In the genomic region with DNA sequence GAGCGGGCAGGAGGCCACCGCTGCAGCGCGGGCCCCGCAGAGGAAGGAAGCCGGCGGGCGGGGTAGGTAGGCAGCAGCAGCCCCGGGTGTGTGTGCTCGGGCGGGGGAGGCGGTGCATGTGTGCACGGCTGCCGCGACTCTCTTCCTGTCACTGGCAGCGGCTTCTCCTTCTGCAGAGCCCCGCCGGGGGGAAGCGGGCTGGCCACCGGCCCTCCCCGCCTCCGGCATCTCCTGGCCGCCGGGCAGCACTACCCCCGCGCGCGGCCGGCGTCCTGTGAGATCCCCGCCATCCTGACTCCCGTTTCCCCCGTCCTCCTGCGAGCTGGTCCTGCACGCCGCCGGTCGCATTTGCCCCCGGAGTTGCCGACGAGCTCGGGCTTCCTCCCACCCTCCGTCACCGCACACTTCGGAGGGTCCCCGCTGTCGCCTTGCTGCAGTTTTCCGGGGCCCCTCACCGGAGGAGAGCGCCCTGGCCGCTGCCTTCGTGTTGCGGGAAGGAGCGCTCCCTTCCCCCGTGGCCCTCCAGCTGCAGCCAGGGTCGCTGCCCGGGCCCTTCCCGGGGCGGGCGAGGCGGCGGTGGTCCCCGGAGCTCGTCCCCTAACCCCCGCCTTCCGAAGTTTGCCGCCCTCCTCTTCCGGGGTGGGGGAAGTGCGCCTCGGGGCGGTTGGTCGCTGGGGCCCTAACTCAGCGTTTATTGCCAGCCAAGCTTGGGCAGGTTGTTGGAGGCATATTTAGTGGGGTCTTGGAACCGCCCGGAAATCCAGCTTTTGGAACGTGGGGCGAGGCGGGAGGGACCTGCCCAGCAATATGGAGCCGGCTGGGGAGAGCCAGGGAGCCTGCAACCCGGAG, we compare ENCODE assay signal across 8 cellular contexts. TPM values are rescaled to one million over a fixed set of nuclear protein-coding genes. Genes with fewer than 3 reads are reported as not detected.
DNase-seq lines count a peak whose midpoint lies in the region; ATAC-seq and TF ChIP-seq lines count a peak whose summit lies in the region.

No MANE protein-coding gene starts in this region.

- TF ChIP-seq CTCF in DOHH2 (IDR thresholded peaks at IDR 0.05; ENCODE audit: low read depth, low read length, poor library complexity, severe bottlenecking): no peak
- no peak for TF ChIP-seq CTCF in right atrium auricular region (IDR thresholded peaks at IDR 0.05)
- no peak for TF ChIP-seq CTCF in gastrocnemius medialis (IDR thresholded peaks at IDR 0.05 in 4 of 5, conservative IDR thresholded peaks at IDR 0.05 in 1 of 5)

- in situ Hi-C loops in KBM-7 (cut with MboI; ENCODE audit: low pct_unique_long_range_greater_than_20kb, low sequenced_read_pairs) (no loop called here), gastrocnemius medialis (cut with MboI; ENCODE audit: low sequenced_read_pairs in 4 of 4) (loop anchor here in 1 of 4 donors (25.0 kb wide), 1 partner anchor 729 kb away; no protein-coding TSS in a partner anchor), G401 (cut with HindIII; ENCODE audit: low sequenced_read_pairs) (no loop called here)

- H3K9me2 ChIP-seq in DOHH2 (replicated peaks; ENCODE audit: control insufficient read depth, low read length): no peaks in the 10 kb centered on the region

- peaks cover 12 to 35% of the 10 kb centered on the region in 2 donors for H3K36me3 Mint-ChIP-seq in activated naive CD4-positive, alpha-beta T cell treated with anti-CD3 and anti-CD28 coated beads, Interleukin-2, amount 50 U/mL, for 72 hours

- peak; percentile 91 for DNase-seq in KBM-7
- DNase-seq in activated naive CD4-positive, alpha-beta T cell treated with anti-CD3 and anti-CD28 coated beads, Interleukin-2, amount 50 U/mL, for 72 hours (ENCODE audit: low spot score in 2 of 2): peak; percentile 59 to 67
- no peak for DNase-seq in right atrium auricular region (ENCODE audit: low spot score)
- peak; percentile 44 to 46 for DNase-seq in gastrocnemius medialis
- no peak for DNase-seq in G401 (ENCODE audit: low spot score)

- H3K27me3 ChIP-seq in DOHH2 (ENCODE audit: control insufficient read depth, low read length): no peaks in the 10 kb centered on the region
- H3K27me3 ChIP-seq in right atrium auricular region: no peaks in the 10 kb centered on the region
- no peaks in the 10 kb centered on the region for H3K27me3 ChIP-seq in gastrocnemius medialis

- peaks cover 24% of the 10 kb centered on the region for H3K4me1 ChIP-seq in DOHH2 (ENCODE audit: control insufficient read depth, low read length)
- peaks cover 0 to 29% of the 10 kb centered on the region in 2 donors for H3K4me1 ChIP-seq in right atrium auricular region
- H3K4me1 ChIP-seq in gastrocnemius medialis: peaks cover 21 to 28% of the 10 kb centered on the region in 2 donors

- peak overlapping the region; percentile 67 for H3K4me2 ChIP-seq in DOHH2 (ENCODE audit: low read length)

- 0 out of 2 replicates have a peak, but pooled peaks cover 6% of the 10 kb centered on the region for H3F3A ChIP-seq in DOHH2 (ENCODE audit: control insufficient read depth, insufficient read depth)

- H3K4me3 ChIP-seq in DOHH2 (ENCODE audit: low read length) (peak overlapping the region; percentile 83), right atrium auricular region (peak overlapping the region; percentile 93 to 96), gastrocnemius medialis (peak overlapping the region; percentile 85 to 100 (median 92))

- peak overlapping the region; percentile 89 for H3K27ac ChIP-seq in DOHH2 (ENCODE audit: low read depth, low read length)
- peak overlapping the region; percentile 95 to 98 for H3K27ac ChIP-seq in right atrium auricular region
- peak overlapping the region; percentile 94 to 98 (median 96) for H3K27ac ChIP-seq in gastrocnemius medialis

- peak; percentile 43 for ATAC-seq in GM21717 (IDR thresholded peaks at IDR 0.05; ENCODE audit: unreplicated experiment)
- ATAC-seq in SK-N-SH treated with all-trans-retinoic acid at 6 μM for 48 hours: peak; percentile 55
- ATAC-seq in activated naive CD4-positive, alpha-beta T cell treated with anti-CD3 and anti-CD28 coated beads, Interleukin-2, amount 50 U/mL, for 72 hours: peak; percentile 53 to 64
- ATAC-seq in gastrocnemius medialis: peak; percentile 38 to 41

- no peak for TF ChIP-seq POLR2A in gastrocnemius medialis (IDR thresholded peaks at IDR 0.05)

- peaks cover 0 to 11% of the 10 kb centered on the region in 2 donors for H3K9me3 Mint-ChIP-seq in activated naive CD4-positive, alpha-beta T cell treated with anti-CD3 and anti-CD28 coated beads, Interleukin-2, amount 50 U/mL, for 72 hours

- peak overlapping the region; percentile 51 to 85 for H3K27ac Mint-ChIP-seq in activated naive CD4-positive, alpha-beta T cell treated with anti-CD3 and anti-CD28 coated beads, Interleukin-2, amount 50 U/mL, for 72 hours

- peaks cover 8% of the 10 kb centered on the region; the same call in 1 of the 2 replicates for H4K20me1 ChIP-seq in DOHH2 (ENCODE audit: control insufficient read depth, insufficient read depth, low read depth, low read length)

- peaks cover 49% of the 10 kb centered on the region for H3K79me2 ChIP-seq in DOHH2 (ENCODE audit: control insufficient read depth, low read length)

- H3K36me3 ChIP-seq in DOHH2 (ENCODE audit: control insufficient read depth, low read length) (peaks cover 12% of the 10 kb centered on the region), right atrium auricular region (no peaks in the 10 kb centered on the region), gastrocnemius medialis (peaks cover 0 to 11% of the 10 kb centered on the region in 2 donors)

- intact Hi-C loops in gastrocnemius medialis (cut with DNase I; ENCODE audit: low total_unique reads): loop anchor here (1.0 to 5.0 kb wide), 7 partner anchors 36 to 724 kb away; no protein-coding TSS in a partner anchor

- H3K9me3 ChIP-seq in DOHH2 (ENCODE audit: control insufficient read depth, insufficient read depth, low read length) (peaks cover 4% of the 10 kb centered on the region; the same call in 1 of the 2 replicates), right atrium auricular region (peaks cover 0 to 6% of the 10 kb centered on the region in 2 donors), gastrocnemius medialis (no peaks in the 10 kb centered on the region)

TF ChIP-seq in SK-N-SH treated with all-trans-retinoic acid at 6 μM for 48 hours, 23 proteins besides CTCF, POLR2A, EP300 and RAD21:
- TF ChIP-seq GLIS3 (CRISPR knock-in tag; IDR thresholded peaks at IDR 0.05) (no peak), RARB (CRISPR knock-in tag; IDR thresholded peaks at IDR 0.05) (no peak), ZFP30 (CRISPR knock-in tag; IDR thresholded peaks at IDR 0.05) (no peak), OSR1 (CRISPR knock-in tag; IDR thresholded peaks at IDR 0.05) (no peak), SNAI2 (CRISPR knock-in tag; IDR thresholded peaks at IDR 0.05) (no peak), BACH2 (CRISPR knock-in tag; IDR thresholded peaks at IDR 0.05; ENCODE audit: borderline replicate concordance) (no peak), ZNF70 (CRISPR knock-in tag; IDR thresholded peaks at IDR 0.05) (no peak), ZNF8 (CRISPR knock-in tag; IDR thresholded peaks at IDR 0.05) (no peak), ZNF565 (CRISPR knock-in tag; conservative IDR thresholded peaks at IDR 0.05; ENCODE audit: low read depth) (no peak), ESRRG (CRISPR knock-in tag; IDR thresholded peaks at IDR 0.05) (no peak)
- TF ChIP-seq, protein P1, sequence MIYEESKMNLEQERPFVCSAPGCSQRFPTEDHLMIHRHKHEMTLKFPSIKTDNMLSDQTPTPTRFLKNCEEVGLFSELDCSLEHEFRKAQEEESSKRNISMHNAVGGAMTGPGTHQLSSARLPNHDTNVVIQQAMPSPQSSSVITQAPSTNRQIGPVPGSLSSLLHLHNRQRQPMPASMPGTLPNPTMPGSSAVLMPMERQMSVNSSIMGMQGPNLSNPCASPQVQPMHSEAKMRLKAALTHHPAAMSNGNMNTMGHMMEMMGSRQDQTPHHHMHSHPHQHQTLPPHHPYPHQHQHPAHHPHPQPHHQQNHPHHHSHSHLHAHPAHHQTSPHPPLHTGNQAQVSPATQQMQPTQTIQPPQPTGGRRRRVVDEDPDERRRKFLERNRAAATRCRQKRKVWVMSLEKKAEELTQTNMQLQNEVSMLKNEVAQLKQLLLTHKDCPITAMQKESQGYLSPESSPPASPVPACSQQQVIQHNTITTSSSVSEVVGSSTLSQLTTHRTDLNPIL (CRISPR knock-in tag; IDR thresholded peaks at IDR 0.05; ENCODE audit: low read depth): no peak

RNA-seq across cellular contexts. Expression of gene PIK3R1, which starts 0.6 kb away (rescaled TPM):
- total RNA-seq in activated naive CD4-positive, alpha-beta T cell treated with anti-CD3 and anti-CD28 coated beads, Interleukin-2, amount 50 U/mL, for 72 hours: 10 to 100 TPM; 24.7 to 54.8 TPM
- total RNA-seq in right atrium auricular region (10 to 100 TPM; 87.0 to 91.1 TPM), gastrocnemius medialis (100 to 1,000 TPM in 2 of 4 donors, 10 to 100 TPM in 2; 87.2 to 129 (median 100) TPM)
- total RNA-seq in G401 (2014; rRNA removed; shearing (Covaris generic)): 13.2 and 18.9 TPM in 2 replicates

Comparison
In these comparisons a context has a peak if more than half of its experiments do, and no peak if none do; other contexts are left out.
1. DNase-seq: peak in KBM-7 (single experiment), activated naive CD4-positive, alpha-beta T cell treated with anti-CD3 and anti-CD28 coated beads, Interleukin-2, amount 50 U/mL, for 72 hours (2 of 2) and gastrocnemius medialis (2 of 2); none in right atrium auricular region (single experiment) and G401 (single experiment).
2. Peak in every context shown above with its lines, with median percentiles within 50 percentile points of each other: H3K27ac ChIP-seq, H3K4me3 ChIP-seq and ATAC-seq.